Comparison of ENCODE assay signal across 22 cellular contexts in genomic region chr12:88377973-88378372, GRCh38.
DNase-seq lines count a peak whose midpoint lies in the region; ATAC-seq and TF ChIP-seq lines count a peak whose summit lies in the region.
"Had no signal": no experiment of that assay in that cellular context is flagged by ENCODE, and none has a peak within 500 bp of the region (broad histone marks: within the 10 kb centered on the region; RNA-seq: fewer than 3 reads in every experiment).

No MANE protein-coding gene starts in this region.

- H3K9me3 ChIP-seq in mucosa of descending colon, result no peaks in the 10 kb centered on the region
- no peaks in the 10 kb centered on the region for H3K9me3 ChIP-seq in GM23248 (ENCODE audit: low read depth)
- H3K9me3 ChIP-seq: BE2C, BLaER1 had no signal

- H4K20me1 ChIP-seq in GM23248 (ENCODE audit: insufficient read depth), result no peaks in the 10 kb centered on the region
- H4K20me1 ChIP-seq: BLaER1 had no signal

- peaks cover 48% of the 10 kb centered on the region for H3F3A ChIP-seq in GM23248 (ENCODE audit: insufficient read depth)

- H3K9me2 ChIP-seq in GM23248 (ENCODE audit: insufficient read depth), result no peaks in the 10 kb centered on the region

- H3K4me1 ChIP-seq in mucosa of descending colon (ENCODE audit: low read depth), result no peaks in the 10 kb centered on the region
- H3K4me1 ChIP-seq in GM23248 (ENCODE audit: insufficient read depth), result no peaks in the 10 kb centered on the region
- H3K4me1 ChIP-seq: BE2C, BLaER1 had no signal

- H3K27ac ChIP-seq in GM23248, result no peak overlapping the region
- H3K27ac ChIP-seq: BLaER1 had no signal

- no peak for TF ChIP-seq CTCF in mucosa of descending colon (IDR thresholded peaks at IDR 0.05)

- DNase-seq in left colon (no peak), mucosa of descending colon (no peak), posterior vena cava (ENCODE audit: low spot score) (no peak), NCI-H1930 (lab: John Stamatoyannopoulos, UW) (no peak), GM23248 (no peak)
- DNase-seq: 8988T; ACHN; BE2C; C1 segment of cervical spinal cord; CD4-positive, alpha-beta memory T cell; CD4-positive, CD25-positive, alpha-beta regulatory T cell; CD8-positive, alpha-beta memory T cell; COR-L47; DMS 273 treated with DMSO at 0.1 percent for 48 hours; DMS153; DMS53; DMS79; DND-41; EL; GDM1 had no signal

- H3K36me3 ChIP-seq in mucosa of descending colon (ENCODE audit: low read depth) (no peaks in the 10 kb centered on the region), GM23248 (ENCODE audit: low read depth) (peaks cover 49% of the 10 kb centered on the region)
- H3K36me3 ChIP-seq: BE2C, BLaER1 had no signal

- peaks cover 45% of the 10 kb centered on the region for H3K79me2 ChIP-seq in GM23248 (ENCODE audit: insufficient read depth)

- no peaks in the 10 kb centered on the region for H3K27me3 ChIP-seq in GM23248 (replicated peaks; ENCODE audit: insufficient read depth)
- H3K27me3 ChIP-seq: BE2C, BLaER1 had no signal

- ATAC-seq in left colon (peak; percentile 83), mucosa of descending colon (peak; percentile 35)
- ATAC-seq: GM12878 had no signal

- H3K4me3 ChIP-seq in mucosa of descending colon (no peak overlapping the region), GM23248 (no peak overlapping the region)
- H3K4me3 ChIP-seq: BLaER1, GM12878 had no signal

- H2AFZ ChIP-seq in GM23248, result no peak overlapping the region

- in situ Hi-C loops in GM23248 (cut with MboI), result no loop called here

- intact Hi-C loops in left colon (cut with DNase I, micrococcal nuclease) (no loop called here), mucosa of descending colon (cut with DNase I, micrococcal nuclease) (no loop called here), posterior vena cava (cut with DNase I) (no loop called here)

- H3K4me2 ChIP-seq in GM23248 (ENCODE audit: unreplicated experiment), result no peak overlapping the region
- H3K4me2 ChIP-seq: BLaER1 had no signal

- no peak overlapping the region for H3K9ac ChIP-seq in GM23248
- H3K9ac ChIP-seq: BLaER1 had no signal
